1 cellular context compared by ENCODE assay signal in genomic region chr11:65354265-65355012, GRCh38.
TF ChIP-seq lines count a peak whose summit lies in the region.

A gene with protein sequence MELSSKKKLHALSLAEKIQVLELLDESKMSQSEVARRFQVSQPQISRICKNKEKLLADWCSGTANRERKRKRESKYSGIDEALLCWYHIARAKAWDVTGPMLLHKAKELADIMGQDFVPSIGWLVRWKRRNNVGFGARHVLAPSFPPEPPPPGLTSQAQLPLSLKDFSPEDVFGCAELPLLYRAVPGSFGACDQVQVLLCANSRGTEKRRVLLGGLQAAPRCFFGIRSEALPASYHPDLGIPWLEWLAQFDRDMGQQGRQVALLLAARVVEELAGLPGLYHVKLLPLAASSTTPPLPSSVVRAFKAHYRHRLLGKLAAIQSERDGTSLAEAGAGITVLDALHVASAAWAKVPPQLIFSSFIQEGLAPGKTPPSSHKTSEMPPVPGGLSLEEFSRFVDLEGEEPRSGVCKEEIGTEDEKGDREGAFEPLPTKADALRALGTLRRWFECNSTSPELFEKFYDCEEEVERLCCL (plus strand): TSS chr11:65354751. CDS start chr11:65355809, 1,058 bp downstream.

TF ChIP-seq in HepG2, 621 proteins besides CTCF, POLR2A, EP300 and RAD21 (continued from another document):
- TF ChIP-seq PBX2 (CRISPR knock-in tag; IDR thresholded peaks at IDR 0.05) (no peak), HNRNPLL (IDR thresholded peaks at IDR 0.05; ENCODE audit: low read depth, low read length, poor library complexity, severe bottlenecking) (peak; percentile 86)
